In the genomic region with DNA sequence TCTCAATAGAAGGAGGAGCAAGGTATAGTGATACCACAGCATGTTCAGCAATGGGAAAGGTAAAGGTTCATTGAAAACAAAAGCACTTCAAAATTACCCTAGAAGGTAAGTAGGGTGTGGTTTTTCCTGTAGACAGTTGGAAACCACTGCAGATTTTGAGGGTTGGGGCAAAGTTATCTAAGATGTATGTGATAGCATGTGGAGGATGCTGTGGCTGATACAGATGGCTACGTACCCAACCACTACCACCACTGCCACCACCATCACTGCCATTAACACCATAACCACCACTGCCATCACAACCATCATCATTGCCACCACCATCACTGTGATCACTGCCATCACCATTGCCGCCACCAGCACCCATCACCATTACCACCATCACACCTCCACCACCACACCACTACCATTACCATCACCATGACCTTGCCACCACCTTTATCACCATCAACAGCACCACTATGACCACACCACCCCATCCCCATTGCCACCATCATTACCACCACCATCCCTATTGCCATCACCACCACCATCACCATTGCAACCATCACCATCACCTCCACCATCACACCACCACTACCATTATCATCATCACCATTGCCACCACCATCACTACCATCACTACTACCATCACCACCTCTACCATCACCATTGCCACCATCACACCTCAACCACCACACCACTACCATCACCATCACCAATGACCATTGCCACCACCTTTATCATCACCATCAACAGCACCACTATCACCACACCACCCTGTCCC, we compare ENCODE assay signal across 10 cellular contexts. TPM values are rescaled to one million over a fixed set of nuclear protein-coding genes. Genes with fewer than 3 reads are reported as not detected.
DNase-seq lines count a peak whose midpoint lies in the region; ATAC-seq and TF ChIP-seq lines count a peak whose summit lies in the region.
"Had no signal": no experiment of that assay in that cellular context is flagged by ENCODE, and none has a peak within 500 bp of the region (broad histone marks: within the 10 kb centered on the region; RNA-seq: fewer than 3 reads in every experiment).

No MANE protein-coding gene starts in this region.

- H3K4me3 Mint-ChIP-seq in MCF 10A (ENCODE audit: unreplicated experiment), result peak overlapping the region; percentile 4
- peak overlapping the region; percentile 98 for H3K4me3 Mint-ChIP-seq in activated CD8-positive, alpha-beta T cell treated with anti-CD3 and anti-CD28 coated beads for 36 hours
- peak overlapping the region; percentile 51 for H3K4me3 Mint-ChIP-seq in type B pancreatic cell

- H3K27ac Mint-ChIP-seq in MCF 10A (ENCODE audit: low read depth, unreplicated experiment), result peak overlapping the region; percentile 83
- H3K27ac Mint-ChIP-seq in activated CD8-positive, alpha-beta T cell treated with anti-CD3 and anti-CD28 coated beads for 36 hours, result peak overlapping the region; percentile 96
- H3K27ac Mint-ChIP-seq in type B pancreatic cell, result peak overlapping the region; percentile 86

- H3K4me1 ChIP-seq in breast epithelium, result no peaks in the 10 kb centered on the region

- no peaks in the 10 kb centered on the region for H3K27me3 Mint-ChIP-seq in MCF 10A (ENCODE audit: insufficient read depth, unreplicated experiment)
- H3K27me3 Mint-ChIP-seq in activated CD8-positive, alpha-beta T cell treated with anti-CD3 and anti-CD28 coated beads for 36 hours, result no peaks in the 10 kb centered on the region
- H3K27me3 Mint-ChIP-seq in type B pancreatic cell, result peaks cover 5% of the 10 kb centered on the region

- H3K27ac ChIP-seq in breast epithelium, result no peak overlapping the region
- H3K27ac ChIP-seq: thyroid gland had no signal

- no peak for TF ChIP-seq POLR2A in breast epithelium (IDR thresholded peaks at IDR 0.05)
- TF ChIP-seq POLR2A in erythroblast (IDR thresholded peaks at IDR 0.05; ENCODE audit: low read length), result peak; percentile 22

- H3K4me1 Mint-ChIP-seq in MCF 10A (ENCODE audit: insufficient read depth, unreplicated experiment) (peaks cover 29% of the 10 kb centered on the region), type B pancreatic cell (ENCODE audit: unreplicated experiment) (peaks cover 22% of the 10 kb centered on the region)
- peaks cover 49% of the 10 kb centered on the region for H3K4me1 Mint-ChIP-seq in activated CD8-positive, alpha-beta T cell treated with anti-CD3 and anti-CD28 coated beads for 36 hours (ENCODE audit: low read depth)

- TF ChIP-seq CTCF in MCF 10A (IDR thresholded peaks at IDR 0.05; ENCODE audit: unreplicated experiment) (no peak), breast epithelium (IDR thresholded peaks at IDR 0.05) (no peak), type B pancreatic cell (conservative IDR thresholded peaks at IDR 0.05) (no peak)
- TF ChIP-seq CTCF in activated CD8-positive, alpha-beta T cell treated with anti-CD3 and anti-CD28 coated beads for 36 hours (IDR thresholded peaks at IDR 0.05), result no peak

- peaks cover 35% of the 10 kb centered on the region for H3K36me3 Mint-ChIP-seq in MCF 10A (ENCODE audit: insufficient read depth, unreplicated experiment)
- H3K36me3 Mint-ChIP-seq in activated CD8-positive, alpha-beta T cell treated with anti-CD3 and anti-CD28 coated beads for 36 hours (ENCODE audit: low read depth), result peaks cover 41% of the 10 kb centered on the region
- H3K36me3 Mint-ChIP-seq in type B pancreatic cell, result peaks cover 36% of the 10 kb centered on the region

- intact Hi-C loops in MCF 10A (cut with micrococcal nuclease), result no loop called here
- intact Hi-C loops in breast epithelium (cut with DNase I; ENCODE audit: low total_unique reads), result no loop called here
- intact Hi-C loops in activated CD8-positive, alpha-beta T cell treated with anti-CD3 and anti-CD28 coated beads for 36 hours (cut with micrococcal nuclease), result loop anchor here (2.0 kb wide), 1 partner anchor 16 kb away; no protein-coding TSS in a partner anchor

- DNase-seq in MCF 10A (ENCODE audit: unreplicated experiment) (no peak), breast epithelium (ENCODE audit: low spot score in 2 of 2) (no peak), erythroblast (lab: John Stamatoyannopoulos, UW) (no peak), type B pancreatic cell (ENCODE audit: extremely low spot score, unreplicated experiment) (no peak)
- DNase-seq in activated CD8-positive, alpha-beta T cell treated with anti-CD3 and anti-CD28 coated beads for 36 hours, result peak; percentile 58
- DNase-seq: stimulated activated CD4-positive, alpha-beta T cell treated with anti-CD3 and anti-CD28 coated beads, Interleukin-4, amount 100 ng/mL, for 4 hours had no signal

- ATAC-seq in activated CD8-positive, alpha-beta T cell treated with anti-CD3 and anti-CD28 coated beads for 36 hours, result peak; percentile 4
- ATAC-seq in HG03045 (IDR thresholded peaks at IDR 0.05; ENCODE audit: unreplicated experiment) (no peak), HG03469 (IDR thresholded peaks at IDR 0.05; ENCODE audit: unreplicated experiment) (no peak), HG03025 (IDR thresholded peaks at IDR 0.05; ENCODE audit: low FRiP score, unreplicated experiment) (no peak)

- BruUV-seq in MCF 10A (replicated peaks; lab: Mats Ljungman, UMichigan), result no TSS peak

- no peaks in the 10 kb centered on the region for H3K9me3 ChIP-seq in breast epithelium
- H3K9me3 ChIP-seq: thyroid gland had no signal

- no peaks in the 10 kb centered on the region for H3K36me3 ChIP-seq in breast epithelium
- H3K36me3 ChIP-seq: thyroid gland had no signal

- POLR2A ChIA-PET in MCF 10A (lab: Yijun Ruan, JAX), result interaction anchor here (5.1 to 7.1 kb wide), 3 partner anchors 11 to 20 kb away, joined by 65 to 189 read pairs (median 79); no protein-coding TSS in a partner anchor
- POLR2A ChIA-PET in activated CD8-positive, alpha-beta T cell treated with anti-CD3 and anti-CD28 coated beads for 36 hours (lab: Charles Lee), result interaction anchor here (0.6 to 4.8 kb wide), 7 partner anchors 13 to 37 kb away, joined by 3 to 170 read pairs (median 5); partner anchors contain the start of gene TRABD2A

- no peak overlapping the region for H3K4me3 ChIP-seq in breast epithelium
- H3K4me3 ChIP-seq: thyroid gland had no signal

- CTCF ChIA-PET in MCF 10A (lab: Yijun Ruan, JAX), result interaction anchor here (0.6 to 3.6 kb wide), 4 partner anchors 9 to 595 kb away, joined by 3 to 39 read pairs (median 20); no protein-coding TSS in a partner anchor
- CTCF ChIA-PET in activated CD8-positive, alpha-beta T cell treated with anti-CD3 and anti-CD28 coated beads for 36 hours (lab: Charles Lee), result interaction anchor here (1.3 to 5.1 kb wide), 2 partner anchors 11 to 16 kb away, joined by 4 to 60 read pairs; no protein-coding TSS in a partner anchor

- H3K9me3 Mint-ChIP-seq in MCF 10A (ENCODE audit: unreplicated experiment), result peaks cover 16% of the 10 kb centered on the region
- peaks cover 13% of the 10 kb centered on the region for H3K9me3 Mint-ChIP-seq in activated CD8-positive, alpha-beta T cell treated with anti-CD3 and anti-CD28 coated beads for 36 hours
- peaks cover 20% of the 10 kb centered on the region for H3K9me3 Mint-ChIP-seq in type B pancreatic cell

- no peaks in the 10 kb centered on the region for H3K27me3 ChIP-seq in breast epithelium
- H3K27me3 ChIP-seq: thyroid gland had no signal

RNA-seq across cellular contexts. Expression of gene TMSB10, which starts 3.7 kb away (rescaled TPM):
- total RNA-seq in MCF 10A (2022) (3,313 and 3,349 TPM in 2 replicates), breast epithelium (1,000 to 10,000 TPM; 1,918 to 5,529 (median 3,700) TPM), type B pancreatic cell (ENCODE audit: low replicate concordance) (1,269 and 1,391 TPM in 2 replicates)
- 1,000 to 10,000 TPM; 2,035 to 2,060 TPM for total RNA-seq in activated CD8-positive, alpha-beta T cell treated with anti-CD3 and anti-CD28 coated beads for 36 hours

RNA-seq across cellular contexts. Expression of gene TRABD2A, which starts 28.2 kb away (rescaled TPM):
- total RNA-seq in MCF 10A (2022), result 17.3 and 20.0 TPM in 2 replicates
- 1 to 10 TPM; 2.2 to 7.4 (median 5.6) TPM for total RNA-seq in breast epithelium
- total RNA-seq in activated CD8-positive, alpha-beta T cell treated with anti-CD3 and anti-CD28 coated beads for 36 hours, result 10 to 100 TPM; 56.3 to 56.4 TPM
- total RNA-seq in type B pancreatic cell (ENCODE audit: low replicate concordance), result 2.1 and 3.3 TPM in 2 replicates

Comparison
In these comparisons a context has a peak if more than half of its experiments do, and no peak if none do; other contexts are left out.
1. H3K4me3 Mint-ChIP-seq: peak in every context shown above with its lines; median percentile 98 in activated CD8-positive, alpha-beta T cell treated with anti-CD3 and anti-CD28 coated beads for 36 hours; 51 in type B pancreatic cell; 4 in MCF 10A.